19 cellular contexts compared by ENCODE assay signal in the genomic region with DNA sequence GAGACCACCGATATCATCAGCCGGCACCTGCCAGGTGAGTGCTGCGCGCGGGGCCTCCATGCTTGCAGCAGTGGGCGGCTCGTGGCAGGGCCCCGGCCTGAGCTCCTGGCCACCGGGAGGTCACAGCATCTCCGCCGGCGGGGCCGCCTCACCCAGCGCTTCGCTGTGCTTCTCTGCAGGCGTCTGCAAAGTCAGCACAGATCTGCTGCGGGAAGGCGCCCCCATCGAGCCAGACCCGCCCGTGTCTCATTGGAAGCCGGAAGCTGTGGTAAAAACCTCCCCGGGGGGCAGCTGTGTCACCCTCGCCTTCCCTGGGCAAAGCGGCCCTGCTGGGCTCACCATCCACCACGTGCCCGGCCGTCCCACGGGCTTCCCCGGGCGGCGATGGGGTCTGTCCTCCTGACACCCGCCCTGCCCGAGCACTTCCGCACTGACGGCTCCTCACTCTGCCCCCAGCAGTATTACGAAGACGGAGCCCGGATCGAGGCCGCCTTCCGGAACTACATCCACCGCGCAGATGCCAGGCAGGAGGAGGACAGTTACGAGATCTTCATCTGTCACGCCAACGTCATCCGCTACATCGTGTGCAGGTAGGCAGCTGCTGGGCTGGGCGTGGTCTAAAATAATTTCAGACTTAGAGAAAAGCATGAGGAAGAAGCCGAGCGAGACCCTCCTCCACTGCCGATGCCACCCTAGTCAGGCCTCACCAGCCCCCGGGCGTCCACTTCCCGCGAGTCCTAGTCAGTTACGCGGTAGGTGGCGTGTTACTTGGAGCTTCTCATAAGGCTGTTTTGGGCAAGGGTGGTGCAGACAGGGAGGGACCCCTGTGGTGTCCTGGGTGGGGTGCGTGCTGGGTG. TPM values are rescaled to one million over a fixed set of nuclear protein-coding genes. Genes with fewer than 3 reads are reported as not detected.
A peak's percentile ranks its signal among the peaks of the same experiment; 100 is the strongest.
DNase-seq lines count a peak whose midpoint lies in the region; ATAC-seq lines count a peak whose summit lies in the region.
"Had no signal": no experiment of that assay in that cellular context is flagged by ENCODE, and none has a peak within 500 bp of the region (broad histone marks: within the 10 kb centered on the region; RNA-seq: fewer than 3 reads in every experiment).

No MANE protein-coding gene starts in this region.

- H3K27me3 ChIP-seq in neuronal stem cell (ENCODE audit: control insufficient read depth in 3 of 3, insufficient read depth in 3 of 3, low read depth in 1 of 3, low read length in 3 of 3) = no peaks in the 10 kb centered on the region
- H3K27me3 ChIP-seq: breast epithelium, heart left ventricle, tibial nerve had no signal

- no peak overlapping the region for H3K27ac ChIP-seq in neuronal stem cell (replicated peaks; ENCODE audit: low read length)
- H3K27ac ChIP-seq: breast epithelium, heart left ventricle, PC-9, tibial nerve had no signal

- no CpG with 5 or more reads among the region's 61 CpGs for WGBS in neuronal stem cell (ENCODE audit: extremely low coverage in 2 of 2, insufficient read length in 2 of 2, insufficient replicate concordance in 1 of 2), 2 donors

- peak; percentile 35 for DNase-seq in DMS53 (lab: John Stamatoyannopoulos, UW)
- no peak for DNase-seq in DMS53 treated with DMSO at 0.1 percent for 48 hours (lab: John Stamatoyannopoulos, UW; ENCODE audit: unreplicated experiment)
- peak; percentile 23 for DNase-seq in NCI-H69 (lab: John Stamatoyannopoulos, UW)
- no peak for DNase-seq in neuronal stem cell (ENCODE audit: low spot score)
- DNase-seq: activated CD4-positive, alpha-beta T cell treated with anti-CD3 and anti-CD28 coated beads, Interleukin-2, amount 50 U/mL, for 48 hours; activated naive CD8-positive, alpha-beta T cell treated with anti-CD3 and anti-CD28 coated beads, Interleukin-2, amount 10 ng/mL, durations not matched to agents 7 days and 5 days; activated T-cell treated with anti-CD3 and anti-CD28 coated beads, Interleukin-2, amount 50 U/mL, for 72 hours; KG1; naive thymus-derived CD8-positive, alpha-beta T cell; NCI-H1092 treated with DMSO at 0.1 percent for 48 hours; NCI-H2107; NCI-H774; PC-9; small intestine had no signal

- no peak overlapping the region for H2BK12ac ChIP-seq in neuronal stem cell (ENCODE audit: low read length)

- no peak overlapping the region for H3K18ac ChIP-seq in neuronal stem cell (ENCODE audit: low read length)

- H2BK15ac ChIP-seq in neuronal stem cell (ENCODE audit: low read length) = no peak overlapping the region

- no peak overlapping the region for H3K14ac ChIP-seq in neuronal stem cell (ENCODE audit: low read length)

- no peaks in the 10 kb centered on the region for H3K4me1 ChIP-seq in neuronal stem cell (ENCODE audit: control insufficient read depth in 2 of 2, insufficient read depth in 1 of 2, low read depth in 1 of 2, low read length in 2 of 2)
- H3K4me1 ChIP-seq: breast epithelium had no signal

- H2AFZ ChIP-seq in neuronal stem cell (ENCODE audit: low read length) = no peak overlapping the region
- H2AFZ ChIP-seq: PC-9 had no signal

- H2BK5ac ChIP-seq in neuronal stem cell (ENCODE audit: low read length) = no peak overlapping the region

- H3K36me3 ChIP-seq in neuronal stem cell (replicated peaks in 1 of 2; ENCODE audit: control insufficient read depth in 2 of 2, insufficient read depth in 2 of 2, low read length in 2 of 2) = peaks cover 37 to 81% of the 10 kb centered on the region in 2 donors
- H3K36me3 ChIP-seq: breast epithelium had no signal

- peaks cover 16% of the 10 kb centered on the region for H3K79me1 ChIP-seq in neuronal stem cell (ENCODE audit: low read depth, low read length)

- H3K4me3 ChIP-seq in neuronal stem cell (ENCODE audit: low read length in 2 of 2) = no peak overlapping the region
- H3K4me3 ChIP-seq: breast epithelium, heart left ventricle, PC-9, tibial nerve had no signal

- peak overlapping the region; percentile 65 for H3K23ac ChIP-seq in neuronal stem cell (ENCODE audit: low read depth, low read length, poor library complexity)

- H3K4me2 ChIP-seq in neuronal stem cell (ENCODE audit: insufficient read depth, low read length, poor library complexity, severe bottlenecking) = no peak overlapping the region
- H3K4me2 ChIP-seq: PC-9 had no signal

- no peak overlapping the region for H3K4ac ChIP-seq in neuronal stem cell (ENCODE audit: low read length)

- H2AK5ac ChIP-seq in neuronal stem cell (ENCODE audit: low read depth, low read length) = no peak overlapping the region

- ATAC-seq in GM18907 (IDR thresholded peaks at IDR 0.05; ENCODE audit: unreplicated experiment) (no peak), HG02885 (IDR thresholded peaks at IDR 0.05; ENCODE audit: poor library complexity, unreplicated experiment) (no peak)
- ATAC-seq: activated T-cell treated with anti-CD3 and anti-CD28 coated beads, Interleukin-2, amount 50 U/mL, for 72 hours; naive thymus-derived CD8-positive, alpha-beta T cell had no signal

- no peak overlapping the region for H4K91ac ChIP-seq in neuronal stem cell (ENCODE audit: low read depth, low read length, poor library complexity)

- H4K8ac ChIP-seq in neuronal stem cell (ENCODE audit: low read depth, low read length) = no peak overlapping the region

- peak overlapping the region; percentile 44 for H3K9ac ChIP-seq in neuronal stem cell (ENCODE audit: low read depth, low read length, poor library complexity)

- H2BK120ac ChIP-seq in neuronal stem cell (ENCODE audit: low read depth, low read length) = no peak overlapping the region

- H3K9me3 ChIP-seq in neuronal stem cell (replicated peaks in 1 of 2; ENCODE audit: control insufficient read depth in 2 of 2, insufficient read depth in 1 of 2, low read depth in 1 of 2, low read length in 2 of 2) = peaks cover 0 to 2% of the 10 kb centered on the region in 2 donors
- H3K9me3 ChIP-seq: breast epithelium, heart left ventricle, tibial nerve had no signal

RNA-seq across cellular contexts. Expression of a gene that starts 7.1 kb away (rescaled TPM):
- polyA plus RNA-seq in neuronal stem cell (2013, experiment 1 of 2) = 33.9 TPM
- polyA plus RNA-seq in neuronal stem cell (2013, experiment 2 of 2) = 34.5 TPM

RNA-seq across cellular contexts. Expression of a gene that starts 30.4 kb away (rescaled TPM):
- polyA plus RNA-seq in neuronal stem cell (2013, experiment 1 of 2) = 19.8 TPM
- 22.6 TPM for polyA plus RNA-seq in neuronal stem cell (2013, experiment 2 of 2)

RNA-seq across cellular contexts. Expression of a gene that starts 30.6 kb away (rescaled TPM):
- 34.0 TPM for polyA plus RNA-seq in neuronal stem cell (2013, experiment 1 of 2)
- 33.7 TPM for polyA plus RNA-seq in neuronal stem cell (2013, experiment 2 of 2)

RNA-seq across cellular contexts. Expression of a gene that starts 43.9 kb away (rescaled TPM):
- 34.7 TPM for polyA plus RNA-seq in neuronal stem cell (2013, experiment 1 of 2)
- 30.8 TPM for polyA plus RNA-seq in neuronal stem cell (2013, experiment 2 of 2)

Comparison
In these comparisons a context has a peak if more than half of its experiments do, and no peak if none do; other contexts are left out.
1. DNase-seq: peak in DMS53 (single experiment) and NCI-H69 (single experiment); none in DMS53 treated with DMSO at 0.1 percent for 48 hours (single experiment) and neuronal stem cell (single experiment).